In the genomic region with DNA sequence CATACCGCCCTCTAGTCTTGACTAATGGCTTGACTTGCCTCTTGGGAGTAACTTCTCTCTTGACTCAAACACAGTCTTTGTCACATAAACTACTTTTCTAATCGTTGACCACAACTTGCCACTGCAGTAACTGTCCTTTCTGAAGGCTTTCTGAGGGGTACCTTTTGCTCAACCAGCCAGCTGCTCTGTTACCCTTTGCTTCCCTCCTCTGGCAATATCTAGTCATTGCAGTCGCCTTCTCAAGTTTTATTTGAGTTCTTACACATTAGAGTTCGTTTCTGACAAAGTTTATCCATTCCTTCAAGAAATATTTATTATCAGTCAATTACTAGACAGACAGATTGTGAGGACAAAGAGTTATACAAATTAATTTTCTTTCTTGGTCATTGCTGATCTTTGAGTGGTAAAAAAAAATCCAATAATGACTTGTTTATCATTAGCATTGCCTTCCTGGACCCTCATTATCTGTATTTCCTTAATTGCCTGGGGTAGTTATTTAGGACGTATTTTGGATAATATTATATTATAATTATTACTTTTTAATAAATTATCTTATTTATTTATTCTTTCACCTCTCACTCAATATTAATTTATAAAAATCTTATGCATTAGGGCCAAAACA, we compare ENCODE assay signal across 8 cellular contexts.
A peak's percentile ranks its signal among the peaks of the same experiment; 100 is the strongest.
DNase-seq lines count a peak whose midpoint lies in the region; TF ChIP-seq lines count a peak whose summit lies in the region.

No MANE protein-coding gene starts in this region.

- intact Hi-C loops in prostate gland (cut with DNase I), result no loop called here

- no peaks in the 10 kb centered on the region for H3K36me3 ChIP-seq in DOHH2 (ENCODE audit: control insufficient read depth, low read length)
- H3K36me3 ChIP-seq in WERI-Rb-1, result no peaks in the 10 kb centered on the region
- no peaks in the 10 kb centered on the region for H3K36me3 ChIP-seq in prostate gland

- H3K9me3 ChIP-seq in DOHH2 (ENCODE audit: control insufficient read depth, insufficient read depth, low read length) (no peaks in the 10 kb centered on the region), WERI-Rb-1 (ENCODE audit: severe bottlenecking) (no peaks in the 10 kb centered on the region), prostate gland (no peaks in the 10 kb centered on the region)

- no peaks in the 10 kb centered on the region for H3K79me2 ChIP-seq in DOHH2 (ENCODE audit: control insufficient read depth, low read length)

- H3K27ac ChIP-seq in DOHH2 (ENCODE audit: low read depth, low read length) (no peak overlapping the region), WERI-Rb-1 (no peak overlapping the region), prostate gland (no peak overlapping the region)

- no peak overlapping the region for H3K4me2 ChIP-seq in DOHH2 (ENCODE audit: low read length)

- no peaks in the 10 kb centered on the region for H3F3A ChIP-seq in DOHH2 (ENCODE audit: control insufficient read depth, insufficient read depth)

- TF ChIP-seq CTCF in DOHH2 (IDR thresholded peaks at IDR 0.05; ENCODE audit: low read depth, low read length, poor library complexity, severe bottlenecking) (peak; percentile 64), WERI-Rb-1 (IDR thresholded peaks at IDR 0.05; ENCODE audit: low read depth, low read length) (peak; percentile 87), prostate gland (IDR thresholded peaks at IDR 0.05) (peak in 2 of 4 experiments; percentile 39 to 45)

- H3K9me2 ChIP-seq in DOHH2 (replicated peaks; ENCODE audit: control insufficient read depth, low read length), result no peaks in the 10 kb centered on the region

- TF ChIP-seq POLR2A in prostate gland (IDR thresholded peaks at IDR 0.05), result no peak

- H3K4me3 ChIP-seq in DOHH2 (ENCODE audit: low read length) (no peak overlapping the region), WERI-Rb-1 (ENCODE audit: low read depth, low read length) (no peak overlapping the region), prostate gland (no peak overlapping the region)

- DNase-seq in H4 (ENCODE audit: low spot score), result peak; percentile 70
- peak; percentile 49 for DNase-seq in NCI-H1436 (lab: John Stamatoyannopoulos, UW)
- DNase-seq in WERI-Rb-1, result peak; percentile 60
- DNase-seq in iPS-NIHi11 (ENCODE audit: low spot score), result peak; percentile 67
- DNase-seq in prostate gland (ENCODE audit: low spot score), result no peak
- DNase-seq in activated T-cell treated with anti-CD3 and anti-CD28 coated beads for 4 hours, result no peak
- no peak for DNase-seq in stimulated activated naive CD4-positive, alpha-beta T cell treated with Interleukin-2 at 50 U/mL for 16 hours (lab: John Stamatoyannopoulos, UW)

- no peaks in the 10 kb centered on the region for H4K20me1 ChIP-seq in DOHH2 (ENCODE audit: control insufficient read depth, insufficient read depth, low read depth, low read length)

- H3K27me3 ChIP-seq in DOHH2 (ENCODE audit: control insufficient read depth, low read length) (no peaks in the 10 kb centered on the region), WERI-Rb-1 (ENCODE audit: insufficient read depth, low read depth, severe bottlenecking) (no peaks in the 10 kb centered on the region), prostate gland (replicated peaks; ENCODE audit: insufficient read depth) (no peaks in the 10 kb centered on the region)

- WGBS in prostate gland, result 17% methylated on average over 5 of the region's 5 CpGs

- H3K4me1 ChIP-seq in DOHH2 (ENCODE audit: control insufficient read depth, low read length) (no peaks in the 10 kb centered on the region), prostate gland (replicated peaks) (no peaks in the 10 kb centered on the region)

Comparison
In these comparisons a context has a peak if more than half of its experiments do, and no peak if none do; other contexts are left out.
1. DNase-seq: peak in H4 (single experiment), NCI-H1436 (single experiment), WERI-Rb-1 (single experiment) and iPS-NIHi11 (single experiment); none in prostate gland (single experiment), activated T-cell treated with anti-CD3 and anti-CD28 coated beads for 4 hours (single experiment) and stimulated activated naive CD4-positive, alpha-beta T cell treated with Interleukin-2 at 50 U/mL for 16 hours (single experiment).